22 cellular contexts compared by ENCODE assay signal in genomic region chr2:46648141-46648742, GRCh38. TPM values are rescaled to one million over a fixed set of nuclear protein-coding genes. Genes with fewer than 3 reads are reported as not detected.
DNase-seq lines count a peak whose midpoint lies in the region; ATAC-seq and TF ChIP-seq lines count a peak whose summit lies in the region.
"Had no signal": no experiment of that assay in that cellular context is flagged by ENCODE, and none has a peak within 500 bp of the region (broad histone marks: within the 10 kb centered on the region; RNA-seq: fewer than 3 reads in every experiment).

No MANE protein-coding gene starts in this region.

- DNase-seq in DMS 273 (lab: John Stamatoyannopoulos, UW; ENCODE audit: unreplicated experiment) (peak; percentile 85), astrocyte of the hippocampus (ENCODE audit: low read depth, low spot score) (peak; percentile 31), fibroblast of the conjunctiva (ENCODE audit: low read depth) (peak; percentile 29), trophoblast cell (peak; percentile 58 to 78), activated gamma-delta T cell (lab: John Stamatoyannopoulos, UW) (no peak), thyroid gland (no peak), H7 (no peak)
- DNase-seq: activated T-cell treated with anti-CD3 and anti-CD28 coated beads for 4 hours; CD4-positive, alpha-beta memory T cell; cerebellar nuclear complex; DMS79 treated with DMSO at 0.1 percent for 48 hours; effector CD4-positive, alpha-beta T cell; foreskin fibroblast; kidney; mesendoderm; natural killer cell; NCI-H1092 treated with DMSO at 0.1 percent for 48 hours; NCI-H524; SHP77; stimulated activated CD4-positive, alpha-beta T cell treated with anti-CD3 and anti-CD28 coated beads, Interleukin-4, amount 100 ng/mL, for 1 hour had no signal

- no peaks in the 10 kb centered on the region for H3K27me3 ChIP-seq in trophoblast cell (ENCODE audit: insufficient read depth, low read length)
- no peaks in the 10 kb centered on the region for H3K27me3 ChIP-seq in thyroid gland
- H3K27me3 ChIP-seq in H7 (ENCODE audit: control insufficient read depth, insufficient read depth, low read length) = no peaks in the 10 kb centered on the region

- H3K79me2 ChIP-seq in trophoblast cell (ENCODE audit: control insufficient read depth, insufficient read depth, low read length, poor library complexity) = peaks cover 2% of the 10 kb centered on the region

- H3K27ac ChIP-seq in trophoblast cell (ENCODE audit: low read depth, low read length) = no peak overlapping the region
- H3K27ac ChIP-seq in thyroid gland = no peak overlapping the region

- no CpG with 5 or more reads among the region's 7 CpGs for WGBS in trophoblast cell (ENCODE audit: extremely low coverage, insufficient coverage, insufficient read length)
- WGBS in thyroid gland, 2 donors = 86 to 87% methylated on average over 7 of the region's 7 CpGs

- no peak for ATAC-seq in GM19035 (IDR thresholded peaks at IDR 0.05; ENCODE audit: unreplicated experiment)
- ATAC-seq: natural killer cell had no signal

- H4K91ac ChIP-seq in trophoblast cell (ENCODE audit: low read depth, low read length) = no peak overlapping the region

- no peak overlapping the region for H2AK5ac ChIP-seq in trophoblast cell (ENCODE audit: low read length)

- no peak overlapping the region for H2BK5ac ChIP-seq in trophoblast cell (ENCODE audit: low read depth, low read length, poor library complexity)

- no peak overlapping the region for H2AFZ ChIP-seq in trophoblast cell (ENCODE audit: insufficient read depth, low read length, poor library complexity)

- H3K4me1 ChIP-seq in trophoblast cell (ENCODE audit: control insufficient read depth in 1 of 2, insufficient read depth in 2 of 2, low read length in 2 of 2) = peaks cover 3 to 6% of the 10 kb centered on the region in 2 experiments
- peaks cover 0 to 9% of the 10 kb centered on the region in 2 donors for H3K4me1 ChIP-seq in thyroid gland

- H3K23ac ChIP-seq in trophoblast cell (ENCODE audit: low read length) = no peak overlapping the region

- peaks cover 3% of the 10 kb centered on the region for H3K9me3 ChIP-seq in trophoblast cell (ENCODE audit: insufficient read depth, low read depth, low read length)
- H3K9me3 ChIP-seq in thyroid gland = no peaks in the 10 kb centered on the region

- no peak overlapping the region for H3K4me3 ChIP-seq in trophoblast cell (ENCODE audit: low read depth, low read length)
- no peak overlapping the region for H3K4me3 ChIP-seq in thyroid gland (replicated peaks in 1 of 3)
- H3K4me3 ChIP-seq in H7 (ENCODE audit: insufficient read depth, low read depth, low read length) = no peak overlapping the region
- H3K4me3 ChIP-seq: smooth muscle cell had no signal

- no peak for TF ChIP-seq POLR2A in thyroid gland (IDR thresholded peaks at IDR 0.05)

- no peak for TF ChIP-seq CTCF in thyroid gland (IDR thresholded peaks at IDR 0.05)

- no peak overlapping the region for H4K12ac ChIP-seq in trophoblast cell (ENCODE audit: low read depth, low read length)

- H3K4me2 ChIP-seq in trophoblast cell (ENCODE audit: low read length) = no peak overlapping the region
- H3K4me2 ChIP-seq: smooth muscle cell had no signal

- H3K14ac ChIP-seq in trophoblast cell (ENCODE audit: low read length) = no peak overlapping the region

- H3K79me1 ChIP-seq in trophoblast cell (ENCODE audit: low read length) = peaks cover 7% of the 10 kb centered on the region

- H4K8ac ChIP-seq in trophoblast cell (ENCODE audit: low read depth, low read length) = no peak overlapping the region

- H3K9ac ChIP-seq in trophoblast cell (ENCODE audit: low read length) = no peak overlapping the region

- no peak overlapping the region for H3K18ac ChIP-seq in trophoblast cell (ENCODE audit: low read length)

- H3K4ac ChIP-seq in trophoblast cell (ENCODE audit: low read depth, low read length) = no peak overlapping the region

- H2BK12ac ChIP-seq in trophoblast cell (ENCODE audit: low read length) = no peak overlapping the region

- intact Hi-C loops in thyroid gland (cut with DNase I) = no loop called here

- H3K36me3 ChIP-seq in trophoblast cell (ENCODE audit: control insufficient read depth in 1 of 2, insufficient read depth in 2 of 2, low read length in 2 of 2) = no peaks in the 10 kb centered on the region
- no peaks in the 10 kb centered on the region for H3K36me3 ChIP-seq in thyroid gland
- no peaks in the 10 kb centered on the region; the same call in 1 of the 2 replicates for H3K36me3 ChIP-seq in H7 (replicated peaks; ENCODE audit: control insufficient read depth, insufficient read depth, low read length)

- H2BK120ac ChIP-seq in trophoblast cell (ENCODE audit: insufficient read depth, low read length, poor library complexity) = no peak overlapping the region

RNA-seq across cellular contexts. Expression of gene CRIPT, which starts 31.2 kb away (rescaled TPM):
- 15.6 and 16.3 TPM in 2 replicates for polyA plus RNA-seq in trophoblast cell (2013)
- total RNA-seq in thyroid gland = 10 to 100 TPM; 16.6 to 20.2 (median 19.0) TPM
- 5.7 and 7.2 TPM in 2 replicates for total RNA-seq in H7 (2014; rRNA removed; shearing (Covaris generic))

RNA-seq across cellular contexts. Expression of gene PIGF, which starts 31.4 kb away (rescaled TPM):
- polyA plus RNA-seq in trophoblast cell (2013) = 19.4 and 19.6 TPM in 2 replicates
- total RNA-seq in thyroid gland = 10 to 100 TPM; 20.4 to 35.7 (median 26.8) TPM
- 18.3 and 18.8 TPM in 2 replicates for total RNA-seq in H7 (2014; rRNA removed; shearing (Covaris generic))

RNA-seq across cellular contexts. Expression of gene SOCS5, which starts 50.9 kb away (rescaled TPM):
- 8.6 and 9.0 TPM in 2 replicates for polyA plus RNA-seq in trophoblast cell (2013)
- 10 to 100 TPM; 24.2 to 42.8 (median 30.8) TPM for total RNA-seq in thyroid gland
- total RNA-seq in H7 (2014; rRNA removed; shearing (Covaris generic)) = 11.0 and 13.6 TPM in 2 replicates

Comparison
In these comparisons a context has a peak if more than half of its experiments do, and no peak if none do; other contexts are left out.
1. DNase-seq: peak in DMS 273 (single experiment), astrocyte of the hippocampus (single experiment), fibroblast of the conjunctiva (single experiment) and trophoblast cell (2 of 2); none in activated gamma-delta T cell (single experiment), thyroid gland (0 of 2) and H7 (single experiment).